ENCODE assay signal across 20 cellular contexts in genomic region chr5:16987776-16988175, GRCh38. TPM values are rescaled to one million over a fixed set of nuclear protein-coding genes. Genes with fewer than 3 reads are reported as not detected.
DNase-seq lines count a peak whose midpoint lies in the region; ATAC-seq and TF ChIP-seq lines count a peak whose summit lies in the region.
"Had no signal": no experiment of that assay in that cellular context is flagged by ENCODE, and none has a peak within 500 bp of the region (broad histone marks: within the 10 kb centered on the region; RNA-seq: fewer than 3 reads in every experiment).

No MANE protein-coding gene starts in this region.

- dilution Hi-C loops in IMR-90 (cut with HindIII; ENCODE audit: low sequenced_read_pairs, unreplicated experiment): no loop called here

- ATAC-seq in IMR-90 (ENCODE audit: low read depth) (no peak), HG03280 (IDR thresholded peaks at IDR 0.05; ENCODE audit: unreplicated experiment) (no peak)

- H2BK5ac ChIP-seq in IMR-90 (ENCODE audit: low read depth, low read length, poor library complexity, severe bottlenecking): no peak overlapping the region

- no peak overlapping the region for H4K5ac ChIP-seq in IMR-90 (ENCODE audit: low read depth, low read length)

- H3K4me1 ChIP-seq in IMR-90 (ENCODE audit: control insufficient read depth, insufficient read depth, low read length): peaks cover 2% of the 10 kb centered on the region; the same call in 1 of the 2 replicates
- H3K4me1 ChIP-seq in testis: peaks cover 8% of the 10 kb centered on the region
- H3K4me1 ChIP-seq: BE2C, Caco-2 had no signal

- TF ChIP-seq CTCF in IMR-90 (conservative IDR thresholded peaks at IDR 0.05; ENCODE audit: low read depth, low read length) (no peak), fibroblast of pulmonary artery (IDR thresholded peaks at IDR 0.05; ENCODE audit: low read length, missing control alignments) (no peak), testis (IDR thresholded peaks at IDR 0.05) (no peak), GM13977 (IDR thresholded peaks at IDR 0.05; ENCODE audit: extremely low read depth, insufficient read depth, missing control alignments) (no peak)

- no peak overlapping the region for H4K8ac ChIP-seq in IMR-90 (ENCODE audit: low read depth in 2 of 2, low read length in 2 of 2)

- no CpG with 5 or more reads among the region's 1 CpG for WGBS in IMR-90 (ENCODE audit: extremely low coverage in 2 of 2, insufficient read length in 1 of 2), 2 experiments
- WGBS in testis, 2 donors: 43 to 59% methylated on average over 1 of the region's 1 CpG

- no TSS peak for BruUV-seq in IMR-90 (replicated peaks; lab: Mats Ljungman, UMichigan)

- no peaks in the 10 kb centered on the region for H3K27me3 ChIP-seq in IMR-90 (ENCODE audit: control insufficient read depth, insufficient read depth, low read length)
- no peaks in the 10 kb centered on the region for H3K27me3 ChIP-seq in testis
- H3K27me3 ChIP-seq: BE2C had no signal

- POLR2A ChIA-PET in IMR-90 (lab: Charles Lee; ENCODE audit: unreplicated experiment): no interaction called here

- H3K9ac ChIP-seq in IMR-90 (ENCODE audit: low read depth, low read length): no peak overlapping the region

- H2BK20ac ChIP-seq in IMR-90 (ENCODE audit: low read depth, low read length): no peak overlapping the region

- no peaks in the 10 kb centered on the region for H4K20me1 ChIP-seq in IMR-90 (ENCODE audit: insufficient read depth, low read length)

- no peak overlapping the region for H3K56ac ChIP-seq in IMR-90 (ENCODE audit: extremely low read depth, insufficient read depth, low read length)

- H2AFZ ChIP-seq in IMR-90 (replicated peaks; ENCODE audit: low read length, poor library complexity): no peak overlapping the region

- H3K79me1 ChIP-seq in IMR-90 (ENCODE audit: low read depth in 1 of 2, low read length in 2 of 2): no peaks in the 10 kb centered on the region

- H3K27ac ChIP-seq in IMR-90 (ENCODE audit: insufficient read depth, low read length) (no peak overlapping the region), testis (peak overlapping the region; percentile 25 to 65)

- no peak overlapping the region for H3K14ac ChIP-seq in IMR-90 (replicated peaks; ENCODE audit: low read depth, low read length)

- H2BK120ac ChIP-seq in IMR-90 (ENCODE audit: low read depth, low read length): no peak overlapping the region

- H3K36me3 ChIP-seq in IMR-90 (ENCODE audit: control insufficient read depth, insufficient read depth, low read length) (no peaks in the 10 kb centered on the region), testis (ENCODE audit: low read depth, missing control alignments) (no peaks in the 10 kb centered on the region)
- H3K36me3 ChIP-seq: BE2C had no signal

- no peak overlapping the region for H4K91ac ChIP-seq in IMR-90 (ENCODE audit: insufficient read depth, low read depth, low read length)

- TF ChIP-seq RAD21 in IMR-90 (IDR thresholded peaks at IDR 0.05; ENCODE audit: low read length): no peak

- no peak overlapping the region for H3K18ac ChIP-seq in IMR-90 (ENCODE audit: low read depth, low read length)

- no peak overlapping the region for H3K23ac ChIP-seq in IMR-90 (ENCODE audit: low read depth, low read length)

- DNase-seq in IMR-90 (no peak), SK-MEL-5 (ENCODE audit: low read depth, low spot score) (peak; percentile 96), fibroblast of pulmonary artery (ENCODE audit: low read depth) (peak; percentile 56), testis (no peak), GM13977 (ENCODE audit: low spot score) (no peak), UCSD-AML1 (lab: John Stamatoyannopoulos, UW; ENCODE audit: unreplicated experiment) (no peak)
- DNase-seq: ACHN; BE2C; C1 segment of cervical spinal cord; Caco-2; CD4-positive, CD25-positive, alpha-beta regulatory T cell; CD8-positive, alpha-beta memory T cell; DMS153; DMS79; GDM1; GOT3; H9; KBM-7 had no signal

- intact Hi-C loops in IMR-90 (cut with micrococcal nuclease): no loop called here
- intact Hi-C loops in testis (cut with DNase I; ENCODE audit: low total_unique reads): no loop called here

- H3K4me3 ChIP-seq in IMR-90 (ENCODE audit: insufficient read depth, low read depth, low read length) (no peak overlapping the region), fibroblast of pulmonary artery (replicated peaks; ENCODE audit: low read depth, low read length) (no peak overlapping the region), testis (no peak overlapping the region)

- H2AK5ac ChIP-seq in IMR-90 (ENCODE audit: low read depth, low read length): no peak overlapping the region

- H3K4ac ChIP-seq in IMR-90 (ENCODE audit: low read depth, low read length): no peak overlapping the region

- 0 out of 2 replicates have a peak, but pooled peaks cover 5% of the 10 kb centered on the region for H3K9me1 ChIP-seq in IMR-90 (ENCODE audit: insufficient read depth, low read length)

- no peak for TF ChIP-seq POLR2A in IMR-90 (IDR thresholded peaks at IDR 0.05; ENCODE audit: low read depth, low read length)
- TF ChIP-seq POLR2A in testis (IDR thresholded peaks at IDR 0.05): no peak

- in situ Hi-C loops in IMR-90 (cut with MboI; ENCODE audit: low sequenced_read_pairs): no loop called here
- in situ Hi-C loops in SK-MEL-5 (cut with HindIII; ENCODE audit: low pct_unique_long_range_greater_than_20kb, low sequenced_read_pairs): no loop called here
- in situ Hi-C loops in GM13977 (cut with MboI; ENCODE audit: low pct_unique_long_range_greater_than_20kb, low sequenced_read_pairs, unreplicated experiment): no loop called here

- CTCF ChIA-PET in IMR-90 (lab: Yijun Ruan, JAX): interaction anchor here (1.5 kb wide), 1 partner anchor 203 kb away, joined by 4 read pairs; no protein-coding TSS in a partner anchor

- no peak overlapping the region for H2AK9ac ChIP-seq in IMR-90 (replicated peaks; ENCODE audit: low read depth, low read length, poor library complexity)

- no peak overlapping the region; the same call in 2 of the 3 replicates for H2BK15ac ChIP-seq in IMR-90 (ENCODE audit: low read depth, low read length)

- no peak overlapping the region for H3K4me2 ChIP-seq in IMR-90 (ENCODE audit: low read depth, low read length)

- 0 out of 2 replicates have a peak, but pooled peaks cover 2% of the 10 kb centered on the region for H3K9me3 ChIP-seq in IMR-90 (ENCODE audit: control insufficient read depth, insufficient read depth, low read length)
- H3K9me3 ChIP-seq in testis: no peaks in the 10 kb centered on the region
- H3K9me3 ChIP-seq: BE2C, Caco-2 had no signal

TF ChIP-seq in IMR-90, 13 proteins besides CTCF, POLR2A, EP300 and RAD21:
- no peak for TF ChIP-seq ELK1 (IDR thresholded peaks at IDR 0.05; ENCODE audit: borderline replicate concordance, low read depth, low read length)
- no peak for TF ChIP-seq MAZ (IDR thresholded peaks at IDR 0.05; ENCODE audit: borderline replicate concordance, low read depth, low read length)
- TF ChIP-seq RCOR1 (IDR thresholded peaks at IDR 0.05; ENCODE audit: insufficient replicate concordance, low read length): no peak
- TF ChIP-seq RFX5 (IDR thresholded peaks at IDR 0.05; ENCODE audit: low read depth, low read length): no peak
- TF ChIP-seq CEBPB (IDR thresholded peaks at IDR 0.05; ENCODE audit: low read depth, low read length): peak; percentile 39; the same call in 1 of the 2 replicates

RNA-seq across cellular contexts. Expression of gene MYO10, which starts 51.7 kb away (rescaled TPM):
- 93.0 and 115 TPM in 2 replicates for total RNA-seq in IMR-90 (2012; rRNA removed)
- polyA plus RNA-seq in IMR-90 (2012; rRNA removed): 39.9 and 41.9 TPM in 2 replicates
- 30.6 and 53.6 TPM in 2 replicates for polyA plus RNA-seq in IMR-90 (2012; cell fraction: cytosol; rRNA removed)
- polyA plus RNA-seq in IMR-90 (2012; cell fraction: nucleus; rRNA removed; ENCODE audit: low replicate concordance): 35.4 and 54.4 TPM in 2 replicates
- total RNA-seq in SK-MEL-5 (2014; rRNA removed; shearing (Covaris generic)): 161 and 191 TPM in 2 replicates
- 117 and 156 TPM in 2 replicates for polyA plus RNA-seq in SK-MEL-5 (2015; cell fraction: cytosol; rRNA removed)
- 66.9 and 85.6 TPM in 2 replicates for polyA plus RNA-seq in SK-MEL-5 (2015; cell fraction: nucleus; rRNA removed)
- total RNA-seq in testis: 100 to 1,000 TPM in 1 of 2 donors, 10 to 100 TPM in 1; 99.8 to 102 TPM
- 37.8 TPM for polyA plus RNA-seq in testis (ENCODE audit: insufficient read depth, low read depth, low replicate concordance)
- polyA plus RNA-seq: CD8-positive, alpha-beta memory T cell; IgD-negative memory B cell had no signal

Comparison
In these comparisons a context has a peak if more than half of its experiments do, and no peak if none do; other contexts are left out.
1. DNase-seq: peak in SK-MEL-5 (single experiment) and fibroblast of pulmonary artery (single experiment); none in IMR-90 (single experiment), testis (single experiment), GM13977 (single experiment) and UCSD-AML1 (single experiment).